1 cellular context compared by ENCODE assay signal in the genomic region with DNA sequence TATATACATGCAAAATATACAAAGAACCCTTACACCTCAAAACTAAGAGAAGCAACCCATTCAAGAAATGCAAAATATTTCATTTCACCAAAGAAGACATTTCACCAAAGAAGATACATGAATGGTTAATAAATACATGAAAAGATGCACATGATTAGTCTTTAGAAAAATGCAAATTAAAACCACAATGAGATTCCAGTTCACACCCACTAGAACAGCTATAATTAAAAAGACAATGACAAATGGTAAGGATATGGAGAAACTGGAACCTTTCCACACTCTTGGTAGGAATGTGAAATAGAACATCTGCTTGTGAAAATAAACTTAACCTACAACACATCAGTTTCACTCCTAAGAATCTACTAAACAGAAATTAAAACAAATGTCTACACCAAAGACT.
TF ChIP-seq lines count a peak whose summit lies in the region.

No MANE protein-coding gene starts in this region.

TF ChIP-seq in SK-N-SH, 30 proteins besides CTCF, POLR2A, EP300 and RAD21:
- TF ChIP-seq, protein P1, sequence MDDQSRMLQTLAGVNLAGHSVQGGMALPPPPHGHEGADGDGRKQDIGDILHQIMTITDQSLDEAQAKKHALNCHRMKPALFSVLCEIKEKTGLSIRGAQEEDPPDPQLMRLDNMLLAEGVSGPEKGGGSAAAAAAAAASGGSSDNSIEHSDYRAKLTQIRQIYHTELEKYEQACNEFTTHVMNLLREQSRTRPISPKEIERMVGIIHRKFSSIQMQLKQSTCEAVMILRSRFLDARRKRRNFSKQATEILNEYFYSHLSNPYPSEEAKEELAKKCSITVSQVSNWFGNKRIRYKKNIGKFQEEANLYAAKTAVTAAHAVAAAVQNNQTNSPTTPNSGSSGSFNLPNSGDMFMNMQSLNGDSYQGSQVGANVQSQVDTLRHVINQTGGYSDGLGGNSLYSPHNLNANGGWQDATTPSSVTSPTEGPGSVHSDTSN (IDR thresholded peaks at IDR 0.05) = no peak
- TF ChIP-seq RFX5 (IDR thresholded peaks at IDR 0.05; ENCODE audit: low read length) (no peak), FOXM1 (IDR thresholded peaks at IDR 0.05; ENCODE audit: low read depth) (no peak), YY1 (IDR thresholded peaks at IDR 0.05; ENCODE audit: low read depth) (no peak), NRF1 (IDR thresholded peaks at IDR 0.05; ENCODE audit: low read depth, low read length) (no peak), GABPA (IDR thresholded peaks at IDR 0.05; ENCODE audit: low read depth) (no peak), TAF1 (IDR thresholded peaks at IDR 0.05; ENCODE audit: borderline replicate concordance, low read depth, low read length) (no peak), NFIC (IDR thresholded peaks at IDR 0.05; ENCODE audit: borderline replicate concordance) (no peak), FOSL2 (IDR thresholded peaks at IDR 0.05; ENCODE audit: borderline replicate concordance, low read depth) (no peak), TCF12 (IDR thresholded peaks at IDR 0.05) (no peak), CHD2 (IDR thresholded peaks at IDR 0.05; ENCODE audit: low read length, partially characterized antibody) (no peak), TEAD4 (IDR thresholded peaks at IDR 0.05; ENCODE audit: borderline replicate concordance, insufficient read depth) (no peak), SIN3A (IDR thresholded peaks at IDR 0.05; ENCODE audit: borderline replicate concordance, low read depth, low read length) (no peak), POLR2AphosphoS5 (IDR thresholded peaks at IDR 0.05; ENCODE audit: low read depth, low read length) (no peak), MEF2A (IDR thresholded peaks at IDR 0.05; ENCODE audit: borderline replicate concordance, low read depth) (no peak)
- TF ChIP-seq, protein P2, sequence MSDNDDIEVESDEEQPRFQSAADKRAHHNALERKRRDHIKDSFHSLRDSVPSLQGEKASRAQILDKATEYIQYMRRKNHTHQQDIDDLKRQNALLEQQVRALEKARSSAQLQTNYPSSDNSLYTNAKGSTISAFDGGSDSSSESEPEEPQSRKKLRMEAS (IDR thresholded peaks at IDR 0.05; ENCODE audit: low read depth) = no peak
- TF ChIP-seq, protein P3, sequence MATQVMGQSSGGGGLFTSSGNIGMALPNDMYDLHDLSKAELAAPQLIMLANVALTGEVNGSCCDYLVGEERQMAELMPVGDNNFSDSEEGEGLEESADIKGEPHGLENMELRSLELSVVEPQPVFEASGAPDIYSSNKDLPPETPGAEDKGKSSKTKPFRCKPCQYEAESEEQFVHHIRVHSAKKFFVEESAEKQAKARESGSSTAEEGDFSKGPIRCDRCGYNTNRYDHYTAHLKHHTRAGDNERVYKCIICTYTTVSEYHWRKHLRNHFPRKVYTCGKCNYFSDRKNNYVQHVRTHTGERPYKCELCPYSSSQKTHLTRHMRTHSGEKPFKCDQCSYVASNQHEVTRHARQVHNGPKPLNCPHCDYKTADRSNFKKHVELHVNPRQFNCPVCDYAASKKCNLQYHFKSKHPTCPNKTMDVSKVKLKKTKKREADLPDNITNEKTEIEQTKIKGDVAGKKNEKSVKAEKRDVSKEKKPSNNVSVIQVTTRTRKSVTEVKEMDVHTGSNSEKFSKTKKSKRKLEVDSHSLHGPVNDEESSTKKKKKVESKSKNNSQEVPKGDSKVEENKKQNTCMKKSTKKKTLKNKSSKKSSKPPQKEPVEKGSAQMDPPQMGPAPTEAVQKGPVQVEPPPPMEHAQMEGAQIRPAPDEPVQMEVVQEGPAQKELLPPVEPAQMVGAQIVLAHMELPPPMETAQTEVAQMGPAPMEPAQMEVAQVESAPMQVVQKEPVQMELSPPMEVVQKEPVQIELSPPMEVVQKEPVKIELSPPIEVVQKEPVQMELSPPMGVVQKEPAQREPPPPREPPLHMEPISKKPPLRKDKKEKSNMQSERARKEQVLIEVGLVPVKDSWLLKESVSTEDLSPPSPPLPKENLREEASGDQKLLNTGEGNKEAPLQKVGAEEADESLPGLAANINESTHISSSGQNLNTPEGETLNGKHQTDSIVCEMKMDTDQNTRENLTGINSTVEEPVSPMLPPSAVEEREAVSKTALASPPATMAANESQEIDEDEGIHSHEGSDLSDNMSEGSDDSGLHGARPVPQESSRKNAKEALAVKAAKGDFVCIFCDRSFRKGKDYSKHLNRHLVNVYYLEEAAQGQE (IDR thresholded peaks at IDR 0.05; ENCODE audit: low read depth, low read length) = no peak
